Comparison of ENCODE assay signal across 8 cellular contexts in the genomic region with DNA sequence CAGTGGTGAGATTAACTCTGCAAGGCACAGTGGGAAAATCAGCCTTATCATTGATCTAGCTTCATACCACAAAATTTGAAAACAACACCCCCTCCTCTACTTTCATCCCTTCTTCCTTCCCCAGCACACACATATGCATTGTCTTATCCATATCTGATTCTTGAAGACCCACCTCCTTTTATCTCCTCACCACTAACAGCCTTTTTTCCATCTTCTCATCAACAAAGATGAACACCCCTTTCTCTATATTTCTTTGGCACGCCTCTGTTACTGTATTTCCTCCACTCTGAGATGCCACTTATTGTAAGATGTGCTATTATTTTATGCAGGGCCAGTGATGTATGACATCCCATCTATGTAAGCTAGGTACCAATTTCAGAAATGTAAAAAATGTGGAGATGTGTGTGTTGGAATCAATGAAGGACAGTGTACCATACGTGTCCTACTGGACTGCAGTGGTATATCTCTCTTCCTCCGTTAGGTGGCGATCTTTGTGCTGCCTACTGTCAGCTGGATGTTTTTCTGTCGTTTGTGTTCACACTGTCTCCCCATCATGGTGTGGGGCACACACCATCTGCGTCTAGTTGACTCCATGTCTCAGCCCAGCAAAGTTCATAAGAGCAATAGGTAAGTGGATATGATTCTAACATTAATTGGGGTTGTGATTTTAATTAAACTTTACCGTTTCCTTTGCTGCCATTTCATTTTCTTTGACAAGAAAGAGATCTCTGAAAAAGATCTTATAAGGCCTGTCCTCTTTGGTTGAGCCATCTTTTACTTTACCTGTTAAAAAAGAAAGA. TPM values are rescaled to one million over a fixed set of nuclear protein-coding genes. Genes with fewer than 3 reads are reported as not detected.
DNase-seq lines count a peak whose midpoint lies in the region; ATAC-seq and TF ChIP-seq lines count a peak whose summit lies in the region.

No MANE protein-coding gene starts in this region.

- H3K27me3 ChIP-seq in RWPE2 (ENCODE audit: insufficient read depth, poor library complexity, severe bottlenecking) (no peaks in the 10 kb centered on the region), adipocyte (replicated peaks; ENCODE audit: control insufficient read depth, insufficient read depth, low read length) (peaks cover 7% of the 10 kb centered on the region), smooth muscle cell (ENCODE audit: low read depth) (no peaks in the 10 kb centered on the region)

- H4K20me1 ChIP-seq in smooth muscle cell (ENCODE audit: low read depth): no peaks in the 10 kb centered on the region

- no peak overlapping the region for H3K4me2 ChIP-seq in smooth muscle cell

- H3K9me3 ChIP-seq in RWPE2 (ENCODE audit: severe bottlenecking) (no peaks in the 10 kb centered on the region), adipocyte (ENCODE audit: control insufficient read depth, low read length) (no peaks in the 10 kb centered on the region), smooth muscle cell (replicated peaks; ENCODE audit: low read depth) (no peaks in the 10 kb centered on the region)

- peak; percentile 84 for TF ChIP-seq CTCF in RWPE2 (IDR thresholded peaks at IDR 0.05; ENCODE audit: poor library complexity, severe bottlenecking)
- peak; percentile 69 for TF ChIP-seq CTCF in smooth muscle cell (IDR thresholded peaks at IDR 0.05; ENCODE audit: borderline replicate concordance, insufficient read depth, poor library complexity, severe bottlenecking)

- H3K4me1 ChIP-seq in RWPE2 (ENCODE audit: insufficient read depth, poor library complexity, severe bottlenecking) (no peaks in the 10 kb centered on the region), adipocyte (ENCODE audit: control insufficient read depth, insufficient read depth, low read length) (no peaks in the 10 kb centered on the region), smooth muscle cell (ENCODE audit: low read depth) (no peaks in the 10 kb centered on the region)

- no peaks in the 10 kb centered on the region for H3K36me3 ChIP-seq in RWPE2 (ENCODE audit: low read depth)
- H3K36me3 ChIP-seq in adipocyte (ENCODE audit: control insufficient read depth, insufficient read depth, low read length, severe bottlenecking): no peaks in the 10 kb centered on the region
- no peaks in the 10 kb centered on the region for H3K36me3 ChIP-seq in smooth muscle cell (ENCODE audit: low read depth)

- H3K4me3 ChIP-seq in RWPE2 (ENCODE audit: severe bottlenecking) (no peak overlapping the region), adipocyte (ENCODE audit: low read length) (no peak overlapping the region), smooth muscle cell (no peak overlapping the region)

- H3K27ac ChIP-seq in RWPE2 (ENCODE audit: poor library complexity, severe bottlenecking) (no peak overlapping the region), smooth muscle cell (ENCODE audit: low read depth) (no peak overlapping the region)

- peak; percentile 40 for DNase-seq in GDM1 (lab: John Stamatoyannopoulos, UW)
- peak; percentile 56 for DNase-seq in M059J (ENCODE audit: low read depth)
- no peak for DNase-seq in RWPE2 (ENCODE audit: low spot score)
- DNase-seq in adipocyte (ENCODE audit: low read depth): peak; percentile 78
- peak; percentile 37 for DNase-seq in hepatic stellate cell (ENCODE audit: low spot score)
- DNase-seq in smooth muscle cell (lab: John Stamatoyannopoulos, UW; ENCODE audit: unreplicated experiment): no peak

- no peak overlapping the region for H3K9ac ChIP-seq in adipocyte (ENCODE audit: low read length)
- no peak overlapping the region for H3K9ac ChIP-seq in smooth muscle cell (ENCODE audit: low read depth)

- 18% methylated on average over 7 of the region's 7 CpGs for WGBS in smooth muscle cell (ENCODE audit: low lambda C conversion rate)

- H2AFZ ChIP-seq in smooth muscle cell (ENCODE audit: low read depth): peak overlapping the region; percentile 34

- no peaks in the 10 kb centered on the region for H3F3A ChIP-seq in smooth muscle cell (ENCODE audit: low read depth)

- H3K79me2 ChIP-seq in smooth muscle cell (ENCODE audit: low read depth): no peaks in the 10 kb centered on the region

- ATAC-seq in GM21786 (IDR thresholded peaks at IDR 0.05; ENCODE audit: unreplicated experiment) (peak; percentile 91), RWPE2 (ENCODE audit: low read depth) (peak; percentile 69; the same call in 2 of the 3 replicates), HG02970 (IDR thresholded peaks at IDR 0.05; ENCODE audit: low FRiP score, unreplicated experiment) (no peak)

RNA-seq across cellular contexts. Expression of gene CCDC38, which starts 24.0 kb away (rescaled TPM):
- not detected in 2 replicates for total RNA-seq in M059J (2014; rRNA removed; shearing (Covaris generic))
- total RNA-seq in smooth muscle cell: not detected in 2 replicates
- polyA plus RNA-seq in smooth muscle cell: 0.39 TPM in 1 of 2 replicates, not detected in the other

RNA-seq across cellular contexts. Expression of gene AMDHD1, which starts 24.7 kb away (rescaled TPM):
- 1.5 TPM in 1 of 2 replicates, not detected in the other for total RNA-seq in M059J (2014; rRNA removed; shearing (Covaris generic))
- total RNA-seq in smooth muscle cell: 0.18 and 0.22 TPM in 2 replicates
- 0.25 TPM in 1 of 2 replicates, not detected in the other for polyA plus RNA-seq in smooth muscle cell

RNA-seq across cellular contexts. Expression of gene SNRPF, which starts 59.6 kb away (rescaled TPM):
- total RNA-seq in M059J (2014; rRNA removed; shearing (Covaris generic)): 20.6 and 33.8 TPM in 2 replicates
- 16.7 and 28.9 TPM in 2 replicates for total RNA-seq in smooth muscle cell
- polyA plus RNA-seq in smooth muscle cell: 56.1 and 57.4 TPM in 2 replicates

Comparison
In these comparisons a context has a peak if more than half of its experiments do, and no peak if none do; other contexts are left out.
1. DNase-seq: peak in GDM1 (single experiment), M059J (single experiment), adipocyte (single experiment) and hepatic stellate cell (single experiment); none in RWPE2 (single experiment) and smooth muscle cell (single experiment).